19 cellular contexts compared by ENCODE assay signal in genomic region chr5:150596313-150596712, GRCh38. TPM values are rescaled to one million over a fixed set of nuclear protein-coding genes. Genes with fewer than 3 reads are reported as not detected.
DNase-seq lines count a peak whose midpoint lies in the region; ATAC-seq and TF ChIP-seq lines count a peak whose summit lies in the region.
"Had no signal": no experiment of that assay in that cellular context is flagged by ENCODE, and none has a peak within 500 bp of the region (broad histone marks: within the 10 kb centered on the region; RNA-seq: fewer than 3 reads in every experiment).

No MANE protein-coding gene starts in this region.

- H3K4me1 ChIP-seq in body of pancreas = peaks cover 25% of the 10 kb centered on the region
- H3K4me1 ChIP-seq in left lung = peaks cover 25 to 40% of the 10 kb centered on the region in 2 donors
- H3K4me1 ChIP-seq in smooth muscle cell (ENCODE audit: low read depth) = peaks cover 27% of the 10 kb centered on the region

- POLR2A ChIA-PET in activated CD8-positive, alpha-beta T cell treated with anti-CD3 and anti-CD28 coated beads, Interleukin-2, amount 10 ng/mL, durations not matched to agents 7 days and 5 days (lab: Charles Lee) = no interaction called here

- no peaks in the 10 kb centered on the region for H3K9me3 Mint-ChIP-seq in Calu3 (ENCODE audit: low read depth, unreplicated experiment)
- no peaks in the 10 kb centered on the region for H3K9me3 Mint-ChIP-seq in activated CD8-positive, alpha-beta T cell treated with anti-CD3 and anti-CD28 coated beads, Interleukin-2, amount 10 ng/mL, durations not matched to agents 7 days and 5 days (ENCODE audit: insufficient read depth)
- H3K9me3 Mint-ChIP-seq: activated CD4-positive, alpha-beta memory T cell treated with anti-CD3 and anti-CD28 coated beads, Interleukin-2, amount 10 ng/mL, durations not matched to agents 7 days and 5 days; activated T-cell treated with anti-CD3 and anti-CD28 coated beads, Interleukin-2, amount 50 U/mL, for 4 hours; effector memory CD8-positive, alpha-beta T cell; naive thymus-derived CD8-positive, alpha-beta T cell; stimulated activated memory B cell treated with anti-CD40 and anti-IgM and Interleukin-4, amounts not matched to agents 10 μg/mL and 1 μg/mL and 100 μg/mL, for 72 hours had no signal

- no peak overlapping the region for H3K4me3 Mint-ChIP-seq in Calu3 (ENCODE audit: low read depth, unreplicated experiment)
- no peak overlapping the region for H3K4me3 Mint-ChIP-seq in activated CD8-positive, alpha-beta T cell treated with anti-CD3 and anti-CD28 coated beads, Interleukin-2, amount 10 ng/mL, durations not matched to agents 7 days and 5 days
- H3K4me3 Mint-ChIP-seq: activated CD4-positive, alpha-beta memory T cell treated with anti-CD3 and anti-CD28 coated beads, Interleukin-2, amount 10 ng/mL, durations not matched to agents 7 days and 5 days; activated naive CD8-positive, alpha-beta T cell; activated T-cell treated with anti-CD3 and anti-CD28 coated beads, Interleukin-2, amount 50 U/mL, for 4 hours; effector memory CD8-positive, alpha-beta T cell; naive thymus-derived CD8-positive, alpha-beta T cell; stimulated activated memory B cell treated with anti-CD40 and anti-IgM and Interleukin-4, amounts not matched to agents 10 μg/mL and 1 μg/mL and 100 μg/mL, for 72 hours had no signal

- H4K20me1 ChIP-seq in smooth muscle cell (ENCODE audit: low read depth) = no peaks in the 10 kb centered on the region

- H3K4me1 Mint-ChIP-seq in Calu3 (ENCODE audit: low read depth, unreplicated experiment) = peaks cover 11% of the 10 kb centered on the region
- no peaks in the 10 kb centered on the region for H3K4me1 Mint-ChIP-seq in activated CD8-positive, alpha-beta T cell treated with anti-CD3 and anti-CD28 coated beads, Interleukin-2, amount 10 ng/mL, durations not matched to agents 7 days and 5 days (ENCODE audit: low read depth)
- H3K4me1 Mint-ChIP-seq: activated CD4-positive, alpha-beta memory T cell treated with anti-CD3 and anti-CD28 coated beads, Interleukin-2, amount 10 ng/mL, durations not matched to agents 7 days and 5 days; naive thymus-derived CD8-positive, alpha-beta T cell had no signal

- H3K36me3 Mint-ChIP-seq in Calu3 (ENCODE audit: insufficient read depth, unreplicated experiment) = peaks cover 9% of the 10 kb centered on the region
- H3K36me3 Mint-ChIP-seq in activated CD8-positive, alpha-beta T cell treated with anti-CD3 and anti-CD28 coated beads, Interleukin-2, amount 10 ng/mL, durations not matched to agents 7 days and 5 days (ENCODE audit: low read depth) = no peaks in the 10 kb centered on the region
- H3K36me3 Mint-ChIP-seq: activated naive CD8-positive, alpha-beta T cell; naive thymus-derived CD8-positive, alpha-beta T cell; stimulated activated memory B cell treated with anti-CD40 and anti-IgM and Interleukin-4, amounts not matched to agents 10 μg/mL and 1 μg/mL and 100 μg/mL, for 72 hours had no signal

- H3K9ac ChIP-seq in smooth muscle cell (ENCODE audit: low read depth) = peak overlapping the region; percentile 73

- peaks cover 20% of the 10 kb centered on the region for H3F3A ChIP-seq in smooth muscle cell (ENCODE audit: low read depth)

- DNase-seq in Calu3 = no peak
- DNase-seq in body of pancreas = no peak
- no peak for DNase-seq in left lung
- no peak for DNase-seq in smooth muscle cell (lab: John Stamatoyannopoulos, UW; ENCODE audit: unreplicated experiment)
- no peak for DNase-seq in activated CD4-positive, alpha-beta T cell treated with anti-CD3 and anti-CD28 coated beads for 48 hours
- DNase-seq in activated CD8-positive, alpha-beta T cell treated with anti-CD3 and anti-CD28 coated beads, Interleukin-2, amount 10 ng/mL, durations not matched to agents 7 days and 5 days = no peak
- DNase-seq in globus pallidus (ENCODE audit: low spot score) = no peak
- DNase-seq in activated CD4-positive, alpha-beta T cell treated with anti-CD3 and anti-CD28 coated beads for 1 hour = no peak
- DNase-seq: activated CD4-positive, alpha-beta memory T cell treated with anti-CD3 and anti-CD28 coated beads, Interleukin-2, amount 10 ng/mL, durations not matched to agents 7 days and 5 days; activated T-cell treated with anti-CD3 and anti-CD28 coated beads, Interleukin-2, amount 50 U/mL, for 4 hours; caudate nucleus; effector memory CD8-positive, alpha-beta T cell; Karpas-422; naive thymus-derived CD8-positive, alpha-beta T cell; NCI-H1417 had no signal

- H3K27me3 ChIP-seq in body of pancreas (no peaks in the 10 kb centered on the region), left lung (no peaks in the 10 kb centered on the region), smooth muscle cell (ENCODE audit: low read depth) (no peaks in the 10 kb centered on the region)
- H3K27me3 ChIP-seq: Peyer's patch had no signal

- TF ChIP-seq POLR2A in body of pancreas (IDR thresholded peaks at IDR 0.05) = no peak

- no peak overlapping the region for H2AFZ ChIP-seq in smooth muscle cell (ENCODE audit: low read depth)

- peak overlapping the region; percentile 9 for H3K27ac Mint-ChIP-seq in Calu3 (ENCODE audit: unreplicated experiment)
- no peak overlapping the region for H3K27ac Mint-ChIP-seq in activated CD8-positive, alpha-beta T cell treated with anti-CD3 and anti-CD28 coated beads, Interleukin-2, amount 10 ng/mL, durations not matched to agents 7 days and 5 days
- H3K27ac Mint-ChIP-seq: activated CD4-positive, alpha-beta memory T cell treated with anti-CD3 and anti-CD28 coated beads, Interleukin-2, amount 10 ng/mL, durations not matched to agents 7 days and 5 days; activated naive CD8-positive, alpha-beta T cell; effector memory CD8-positive, alpha-beta T cell; stimulated activated memory B cell treated with anti-CD40 and anti-IgM and Interleukin-4, amounts not matched to agents 10 μg/mL and 1 μg/mL and 100 μg/mL, for 72 hours had no signal

- ATAC-seq in body of pancreas = no peak
- no peak for ATAC-seq in left lung
- ATAC-seq in activated CD8-positive, alpha-beta T cell treated with anti-CD3 and anti-CD28 coated beads, Interleukin-2, amount 10 ng/mL, durations not matched to agents 7 days and 5 days = no peak
- ATAC-seq: activated T-cell treated with anti-CD3 and anti-CD28 coated beads, Interleukin-2, amount 50 U/mL, for 4 hours; effector memory CD8-positive, alpha-beta T cell; GM12878; naive thymus-derived CD8-positive, alpha-beta T cell; stimulated activated memory B cell treated with anti-CD40 and anti-IgM and Interleukin-4, amounts not matched to agents 10 μg/mL and 1 μg/mL and 100 μg/mL, for 72 hours had no signal

- H3K4me3 ChIP-seq in body of pancreas = no peak overlapping the region
- H3K4me3 ChIP-seq in left lung = no peak overlapping the region
- no peak overlapping the region for H3K4me3 ChIP-seq in smooth muscle cell
- H3K4me3 ChIP-seq: GM12878, Peyer's patch had no signal

- peak overlapping the region in 3 of 4 donors; percentile 25 to 57 (median 34) for H3K27ac ChIP-seq in body of pancreas
- peak overlapping the region; percentile 55 to 59 for H3K27ac ChIP-seq in left lung
- peak overlapping the region; percentile 96 for H3K27ac ChIP-seq in smooth muscle cell (ENCODE audit: low read depth)

- intact Hi-C loops in Calu3 (cut with micrococcal nuclease; ENCODE audit: unreplicated experiment) = no loop called here
- intact Hi-C loops in body of pancreas (cut with DNase I) = no loop called here
- intact Hi-C loops in left lung (cut with DNase I) = no loop called here

- no peaks in the 10 kb centered on the region for H3K27me3 Mint-ChIP-seq in Calu3 (ENCODE audit: unreplicated experiment)
- no peaks in the 10 kb centered on the region for H3K27me3 Mint-ChIP-seq in activated CD8-positive, alpha-beta T cell treated with anti-CD3 and anti-CD28 coated beads, Interleukin-2, amount 10 ng/mL, durations not matched to agents 7 days and 5 days (ENCODE audit: low read depth)
- H3K27me3 Mint-ChIP-seq: activated CD4-positive, alpha-beta memory T cell treated with anti-CD3 and anti-CD28 coated beads, Interleukin-2, amount 10 ng/mL, durations not matched to agents 7 days and 5 days; activated naive CD8-positive, alpha-beta T cell had no signal

- BruUV-seq in Calu3 (replicated peaks; lab: Mats Ljungman, UMichigan) = no TSS peak

- no peaks in the 10 kb centered on the region for H3K36me3 ChIP-seq in body of pancreas (replicated peaks in 1 of 2; ENCODE audit: insufficient read depth in 1 of 2, low read depth in 2 of 2)
- no peaks in the 10 kb centered on the region for H3K36me3 ChIP-seq in left lung
- H3K36me3 ChIP-seq in smooth muscle cell (ENCODE audit: low read depth) = no peaks in the 10 kb centered on the region
- H3K36me3 ChIP-seq: Peyer's patch had no signal

- CTCF ChIA-PET in Calu3 (lab: Charles Lee) = no interaction called here
- CTCF ChIA-PET in activated CD8-positive, alpha-beta T cell treated with anti-CD3 and anti-CD28 coated beads, Interleukin-2, amount 10 ng/mL, durations not matched to agents 7 days and 5 days (lab: Charles Lee) = no interaction called here

- H3K9me3 ChIP-seq in body of pancreas (no peaks in the 10 kb centered on the region), left lung (no peaks in the 10 kb centered on the region), smooth muscle cell (replicated peaks; ENCODE audit: low read depth) (no peaks in the 10 kb centered on the region)
- H3K9me3 ChIP-seq: Peyer's patch had no signal

- H3K79me2 ChIP-seq in smooth muscle cell (ENCODE audit: low read depth) = peaks cover 19% of the 10 kb centered on the region

- 76 to 94% methylated on average over 9 of the region's 9 CpGs for WGBS in body of pancreas, 2 donors
- 32% methylated on average over 9 of the region's 9 CpGs for WGBS in smooth muscle cell (ENCODE audit: low lambda C conversion rate)

- TF ChIP-seq CTCF in Calu3 (IDR thresholded peaks at IDR 0.05; ENCODE audit: unreplicated experiment) = no peak
- no peak for TF ChIP-seq CTCF in body of pancreas (IDR thresholded peaks at IDR 0.05)
- TF ChIP-seq CTCF in left lung (IDR thresholded peaks at IDR 0.05) = no peak
- no peak for TF ChIP-seq CTCF in smooth muscle cell (IDR thresholded peaks at IDR 0.05; ENCODE audit: borderline replicate concordance, insufficient read depth, poor library complexity, severe bottlenecking)

- peak overlapping the region; percentile 45 for H3K4me2 ChIP-seq in smooth muscle cell

RNA-seq across cellular contexts. Expression of gene SYNPO, which starts 44.1 kb away (rescaled TPM):
- total RNA-seq in Calu3 (2022) (0.92 and 2.5 TPM in 2 replicates), body of pancreas (10 to 100 TPM; 18.4 to 40.9 TPM), left lung (100 to 1,000 TPM in 1 of 2 donors, 10 to 100 TPM in 1; 80.4 to 114 TPM), smooth muscle cell (30.5 and 46.4 TPM in 2 replicates)
- polyA plus RNA-seq in smooth muscle cell = 34.2 and 36.9 TPM in 2 replicates
- under 1 TPM in 1 of 2 experiments, not detected in 1; 0.10 TPM for total RNA-seq in activated CD8-positive, alpha-beta T cell treated with anti-CD3 and anti-CD28 coated beads, Interleukin-2, amount 10 ng/mL, durations not matched to agents 7 days and 5 days
- polyA plus RNA-seq: naive thymus-derived CD8-positive, alpha-beta T cell had no signal

Comparison
In these comparisons a context has a peak if more than half of its experiments do, and no peak if none do; other contexts are left out.
1. H3K27ac ChIP-seq: peak in every context shown above with its lines; median percentile 96 in smooth muscle cell; 57 in left lung; 34 in body of pancreas.